ENCODE assay signal across 30 cellular contexts in genomic region chr20:9416421-9416820, GRCh38.
"Had no signal": no experiment of that assay in that cellular context is flagged by ENCODE, and none has a peak within 500 bp of the region (broad histone marks: within the 10 kb centered on the region; RNA-seq: fewer than 3 reads in every experiment).

No MANE protein-coding gene starts in this region.

- H3K36me3 Mint-ChIP-seq: activated naive CD4-positive, alpha-beta T cell treated with anti-CD3 and anti-CD28 coated beads, Interleukin-2, amount 10 ng/mL, durations not matched to agents 7 days and 5 days; activated naive CD4-positive, alpha-beta T cell treated with anti-CD3 and anti-CD28 coated beads, Interleukin-2, amount 50 U/mL, for 72 hours; activated naive CD8-positive, alpha-beta T cell treated with anti-CD3 and anti-CD28 coated beads, Interleukin-2, amount 10 ng/mL, durations not matched to agents 7 days and 5 days had no signal

- DNase-seq: activated CD4-positive, alpha-beta memory T cell treated with anti-CD3 and anti-CD28 coated beads, Interleukin-2, amount 10 ng/mL, durations not matched to agents 7 days and 5 days; activated CD4-positive, alpha-beta T cell treated with anti-CD3 and anti-CD28 coated beads for 36 hours; activated CD4-positive, alpha-beta T cell treated with anti-CD3 and anti-CD28 coated beads, Interleukin-2, amount 10 ng/mL, durations not matched to agents 24 days and 14 days; activated CD4-positive, alpha-beta T cell treated with anti-CD3 and anti-CD28 coated beads, Interleukin-2, amount 50 U/mL, for 4 hours; activated CD4-positive, CD25-positive, alpha-beta regulatory T cell; activated CD4-positive, CD25-positive, alpha-beta regulatory T cell treated with anti-CD3 and anti-CD28 coated beads, Interleukin-2, amount 50 U/mL, for 72 hours; activated CD8-positive, alpha-beta memory T cell treated with anti-CD3 and anti-CD28 coated beads, Interleukin-2, amount 50 U/mL, for 48 hours; activated effector memory CD4-positive, alpha-beta T cell treated with anti-CD3 and anti-CD28 coated beads, Interleukin-2, amount 50 U/mL, for 16 hours; activated naive CD4-positive, alpha-beta T cell treated with anti-CD3 and anti-CD28 coated beads, Interleukin-2, amount 10 ng/mL, durations not matched to agents 7 days and 5 days; activated naive CD8-positive, alpha-beta T cell treated with anti-CD3 and anti-CD28 coated beads, Interleukin-2, amount 10 ng/mL, durations not matched to agents 7 days and 5 days; activated T-cell treated with anti-CD3 and anti-CD28 coated beads for 4 hours; activated T-cell treated with anti-CD3 and anti-CD28 coated beads, Interleukin-2, amount 50 U/mL, for 24 hours; activated T-cell treated with anti-CD3 and anti-CD28 coated beads, Interleukin-2, amount 50 U/mL, for 72 hours; central memory CD4-positive, alpha-beta T cell; cerebellar nuclear complex; colonic mucosa; effector CD8-positive, alpha-beta T cell; esophagus squamous epithelium; foreskin melanocyte; T-helper 2 cell had no signal

- H3K27ac ChIP-seq: ascending aorta, breast epithelium, cardiac muscle cell, colonic mucosa, epithelial cell of prostate, esophagus squamous epithelium, gastroesophageal sphincter had no signal

- FAIRE-seq: endometrium, endothelial cell of umbilical vein had no signal

- H3K27ac Mint-ChIP-seq: activated CD4-positive, alpha-beta memory T cell treated with anti-CD3 and anti-CD28 coated beads, Interleukin-2, amount 10 ng/mL, durations not matched to agents 7 days and 5 days; activated CD4-positive, alpha-beta T cell treated with anti-CD3 and anti-CD28 coated beads for 36 hours; activated CD4-positive, alpha-beta T cell treated with anti-CD3 and anti-CD28 coated beads, Interleukin-2, amount 10 ng/mL, durations not matched to agents 24 days and 14 days; activated naive CD4-positive, alpha-beta T cell treated with anti-CD3 and anti-CD28 coated beads, Interleukin-2, amount 10 ng/mL, durations not matched to agents 7 days and 5 days; activated naive CD4-positive, alpha-beta T cell treated with anti-CD3 and anti-CD28 coated beads, Interleukin-2, amount 50 U/mL, for 72 hours; activated naive CD8-positive, alpha-beta T cell treated with anti-CD3 and anti-CD28 coated beads, Interleukin-2, amount 10 ng/mL, durations not matched to agents 7 days and 5 days; activated T-cell treated with anti-CD3 and anti-CD28 coated beads, Interleukin-2, amount 50 U/mL, for 24 hours; activated T-cell treated with anti-CD3 and anti-CD28 coated beads, Interleukin-2, amount 50 U/mL, for 72 hours; activated T-helper 17 cell treated with anti-CD3 and anti-CD28 coated beads, Interleukin-2, amount 50 U/mL, for 72 hours; brain had no signal

- H3K36me3 ChIP-seq: ascending aorta, breast epithelium, colonic mucosa had no signal

- ATAC-seq: activated CD4-positive, alpha-beta T cell treated with anti-CD3 and anti-CD28 coated beads for 36 hours; activated naive CD4-positive, alpha-beta T cell treated with anti-CD3 and anti-CD28 coated beads, Interleukin-2, amount 50 U/mL, for 72 hours; activated T-cell treated with anti-CD3 and anti-CD28 coated beads, Interleukin-2, amount 50 U/mL, for 72 hours; activated T-helper 17 cell treated with anti-CD3 and anti-CD28 coated beads, Interleukin-2, amount 50 U/mL, for 72 hours; gastroesophageal sphincter had no signal

- H3K9me3 Mint-ChIP-seq: activated CD4-positive, alpha-beta memory T cell treated with anti-CD3 and anti-CD28 coated beads, Interleukin-2, amount 10 ng/mL, durations not matched to agents 7 days and 5 days; activated CD4-positive, alpha-beta T cell treated with anti-CD3 and anti-CD28 coated beads, Interleukin-2, amount 10 ng/mL, durations not matched to agents 24 days and 14 days; activated naive CD4-positive, alpha-beta T cell treated with anti-CD3 and anti-CD28 coated beads, Interleukin-2, amount 10 ng/mL, durations not matched to agents 7 days and 5 days; activated naive CD4-positive, alpha-beta T cell treated with anti-CD3 and anti-CD28 coated beads, Interleukin-2, amount 50 U/mL, for 72 hours; activated naive CD8-positive, alpha-beta T cell treated with anti-CD3 and anti-CD28 coated beads, Interleukin-2, amount 10 ng/mL, durations not matched to agents 7 days and 5 days; activated T-cell treated with anti-CD3 and anti-CD28 coated beads, Interleukin-2, amount 50 U/mL, for 24 hours; activated T-helper 17 cell treated with anti-CD3 and anti-CD28 coated beads, Interleukin-2, amount 50 U/mL, for 72 hours had no signal

- H3K4me1 Mint-ChIP-seq: activated CD4-positive, alpha-beta memory T cell treated with anti-CD3 and anti-CD28 coated beads, Interleukin-2, amount 10 ng/mL, durations not matched to agents 7 days and 5 days; activated CD4-positive, alpha-beta T cell treated with anti-CD3 and anti-CD28 coated beads, Interleukin-2, amount 10 ng/mL, durations not matched to agents 24 days and 14 days; activated naive CD4-positive, alpha-beta T cell treated with anti-CD3 and anti-CD28 coated beads, Interleukin-2, amount 10 ng/mL, durations not matched to agents 7 days and 5 days; activated naive CD8-positive, alpha-beta T cell treated with anti-CD3 and anti-CD28 coated beads, Interleukin-2, amount 10 ng/mL, durations not matched to agents 7 days and 5 days; activated T-helper 17 cell treated with anti-CD3 and anti-CD28 coated beads, Interleukin-2, amount 50 U/mL, for 72 hours had no signal

- H3K4me3 ChIP-seq: ascending aorta, breast epithelium, cardiac muscle cell, colonic mucosa, esophagus squamous epithelium, gastroesophageal sphincter had no signal

- H3K4me3 Mint-ChIP-seq: activated CD4-positive, alpha-beta memory T cell treated with anti-CD3 and anti-CD28 coated beads, Interleukin-2, amount 10 ng/mL, durations not matched to agents 7 days and 5 days; activated CD4-positive, alpha-beta T cell treated with anti-CD3 and anti-CD28 coated beads for 36 hours; activated CD4-positive, alpha-beta T cell treated with anti-CD3 and anti-CD28 coated beads, Interleukin-2, amount 10 ng/mL, durations not matched to agents 24 days and 14 days; activated naive CD4-positive, alpha-beta T cell treated with anti-CD3 and anti-CD28 coated beads, Interleukin-2, amount 10 ng/mL, durations not matched to agents 7 days and 5 days; activated naive CD8-positive, alpha-beta T cell treated with anti-CD3 and anti-CD28 coated beads, Interleukin-2, amount 10 ng/mL, durations not matched to agents 7 days and 5 days; activated T-cell treated with anti-CD3 and anti-CD28 coated beads, Interleukin-2, amount 50 U/mL, for 24 hours; activated T-cell treated with anti-CD3 and anti-CD28 coated beads, Interleukin-2, amount 50 U/mL, for 72 hours; activated T-helper 17 cell treated with anti-CD3 and anti-CD28 coated beads, Interleukin-2, amount 50 U/mL, for 72 hours; brain had no signal

- H3K9me3 ChIP-seq: ascending aorta, breast epithelium, colonic mucosa, esophagus squamous epithelium, gastroesophageal sphincter had no signal

- H3K27me3 Mint-ChIP-seq: activated CD4-positive, alpha-beta memory T cell treated with anti-CD3 and anti-CD28 coated beads, Interleukin-2, amount 10 ng/mL, durations not matched to agents 7 days and 5 days; activated CD4-positive, alpha-beta T cell treated with anti-CD3 and anti-CD28 coated beads, Interleukin-2, amount 10 ng/mL, durations not matched to agents 24 days and 14 days; activated naive CD4-positive, alpha-beta T cell treated with anti-CD3 and anti-CD28 coated beads, Interleukin-2, amount 10 ng/mL, durations not matched to agents 7 days and 5 days; activated naive CD8-positive, alpha-beta T cell treated with anti-CD3 and anti-CD28 coated beads, Interleukin-2, amount 10 ng/mL, durations not matched to agents 7 days and 5 days; activated T-cell treated with anti-CD3 and anti-CD28 coated beads, Interleukin-2, amount 50 U/mL, for 24 hours; activated T-helper 17 cell treated with anti-CD3 and anti-CD28 coated beads, Interleukin-2, amount 50 U/mL, for 72 hours; brain had no signal

- H3K27me3 ChIP-seq: ascending aorta, breast epithelium, cardiac muscle cell, colonic mucosa, esophagus squamous epithelium, gastroesophageal sphincter had no signal

- H3K4me1 ChIP-seq: ascending aorta, breast epithelium, colonic mucosa, esophagus squamous epithelium, gastroesophageal sphincter had no signal
